12 cellular contexts compared by ENCODE assay signal in genomic region chrX:42976729-42977366, GRCh38.
DNase-seq lines count a peak whose midpoint lies in the region; ATAC-seq, FAIRE-seq and TF ChIP-seq lines count a peak whose summit lies in the region.
"Had no signal": no experiment of that assay in that cellular context is flagged by ENCODE, and none has a peak within 500 bp of the region (broad histone marks: within the 10 kb centered on the region; RNA-seq: fewer than 3 reads in every experiment).

No MANE protein-coding gene starts in this region.

- H3K9me3 ChIP-seq in body of pancreas = no peaks in the 10 kb centered on the region
- H3K9me3 ChIP-seq in mucosa of descending colon = no peaks in the 10 kb centered on the region
- H3K9me3 ChIP-seq in lower lobe of right lung = no peaks in the 10 kb centered on the region

- H3K4me1 ChIP-seq in body of pancreas (no peaks in the 10 kb centered on the region), mucosa of descending colon (ENCODE audit: low read depth) (no peaks in the 10 kb centered on the region), lower lobe of right lung (no peaks in the 10 kb centered on the region)

- TF ChIP-seq POLR2A in body of pancreas (IDR thresholded peaks at IDR 0.05) = no peak

- DNase-seq in GM19239 (ENCODE audit: insufficient read length, low spot score) = no peak
- peak; percentile 61 for DNase-seq in MV-4-11 (lab: John Stamatoyannopoulos, UW)
- peak in 3 of 4 donors; percentile 1 to 23 (median 5) for DNase-seq in body of pancreas
- peak in 1 of 3 donors; percentile 38 for DNase-seq in mucosa of descending colon
- no peak for DNase-seq in stimulated activated CD4-positive, alpha-beta T cell treated with anti-CD3 and anti-CD28 coated beads, Interleukin-2, amount 100 ng/mL, for 24 hours
- no peak for DNase-seq in NCI-H2081 treated with DMSO at 0.1 percent for 48 hours (lab: John Stamatoyannopoulos, UW)
- no peak for DNase-seq in lower lobe of right lung
- no peak for DNase-seq in retina
- DNase-seq: effector CD4-positive, alpha-beta T cell; hippocampal formation; NCI-H1092 had no signal

- H3K27ac ChIP-seq in body of pancreas (no peak overlapping the region), lower lobe of right lung (no peak overlapping the region)

- H3K36me3 ChIP-seq in body of pancreas (replicated peaks in 1 of 2; ENCODE audit: insufficient read depth in 1 of 2, low read depth in 2 of 2) = no peaks in the 10 kb centered on the region
- H3K36me3 ChIP-seq in mucosa of descending colon (ENCODE audit: low read depth) = no peaks in the 10 kb centered on the region
- no peaks in the 10 kb centered on the region for H3K36me3 ChIP-seq in lower lobe of right lung

- TF ChIP-seq CTCF in body of pancreas (IDR thresholded peaks at IDR 0.05) (no peak), mucosa of descending colon (IDR thresholded peaks at IDR 0.05) (no peak), lower lobe of right lung (IDR thresholded peaks at IDR 0.05) (no peak)

- 33 to 39% methylated on average over 2 to 3 of the region's 3 CpGs for WGBS in body of pancreas, 2 donors

- intact Hi-C loops in body of pancreas (cut with DNase I) = no loop called here
- intact Hi-C loops in mucosa of descending colon (cut with DNase I, micrococcal nuclease) = no loop called here
- intact Hi-C loops in lower lobe of right lung (cut with DNase I) = no loop called here

- H3K27me3 ChIP-seq in body of pancreas = no peaks in the 10 kb centered on the region
- no peaks in the 10 kb centered on the region for H3K27me3 ChIP-seq in lower lobe of right lung (ENCODE audit: low read depth)

- ATAC-seq in body of pancreas = no peak
- ATAC-seq in mucosa of descending colon = peak; percentile 52
- no peak for ATAC-seq in lower lobe of right lung
- ATAC-seq: sciatic nerve had no signal

- FAIRE-seq in GM19239 (lab: Jason Lieb, UNC) = peak; percentile 18

- no peak overlapping the region for H3K4me3 ChIP-seq in body of pancreas
- no peak overlapping the region for H3K4me3 ChIP-seq in mucosa of descending colon
- no peak overlapping the region for H3K4me3 ChIP-seq in lower lobe of right lung

Comparison
In these comparisons a context has a peak if more than half of its experiments do, and no peak if none do; other contexts are left out.
1. DNase-seq: peak in MV-4-11 (single experiment) and body of pancreas (3 of 4); none in GM19239 (single experiment), stimulated activated CD4-positive, alpha-beta T cell treated with anti-CD3 and anti-CD28 coated beads, Interleukin-2, amount 100 ng/mL, for 24 hours (0 of 2), NCI-H2081 treated with DMSO at 0.1 percent for 48 hours (single experiment), lower lobe of right lung (single experiment) and retina (single experiment).